Comparison of ENCODE assay signal across 1 cellular context in the genomic region with DNA sequence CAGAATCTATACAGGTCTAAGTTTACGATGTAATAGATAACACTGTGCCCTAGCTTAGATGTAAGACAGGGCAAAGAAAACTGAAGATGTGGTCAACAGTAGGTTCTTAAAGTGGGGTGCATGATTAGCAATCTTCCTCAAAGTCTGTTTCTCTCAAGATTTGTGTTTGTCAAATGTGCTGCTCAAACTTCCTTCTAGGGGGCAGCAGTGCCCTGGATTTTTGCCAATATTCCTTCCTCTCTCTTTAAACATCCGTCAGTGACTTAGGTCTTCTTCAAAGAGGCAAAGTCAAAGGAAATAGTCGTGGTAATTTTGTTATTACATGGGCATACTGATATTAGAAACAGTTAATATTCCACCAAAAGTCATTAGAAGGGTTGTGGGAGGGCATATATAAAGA.
TF ChIP-seq lines count a peak whose summit lies in the region.

No MANE protein-coding gene starts in this region.

TF ChIP-seq in K562, 482 proteins besides CTCF, POLR2A, EP300 and RAD21 (continued from another document):
- TF ChIP-seq, protein P1, sequence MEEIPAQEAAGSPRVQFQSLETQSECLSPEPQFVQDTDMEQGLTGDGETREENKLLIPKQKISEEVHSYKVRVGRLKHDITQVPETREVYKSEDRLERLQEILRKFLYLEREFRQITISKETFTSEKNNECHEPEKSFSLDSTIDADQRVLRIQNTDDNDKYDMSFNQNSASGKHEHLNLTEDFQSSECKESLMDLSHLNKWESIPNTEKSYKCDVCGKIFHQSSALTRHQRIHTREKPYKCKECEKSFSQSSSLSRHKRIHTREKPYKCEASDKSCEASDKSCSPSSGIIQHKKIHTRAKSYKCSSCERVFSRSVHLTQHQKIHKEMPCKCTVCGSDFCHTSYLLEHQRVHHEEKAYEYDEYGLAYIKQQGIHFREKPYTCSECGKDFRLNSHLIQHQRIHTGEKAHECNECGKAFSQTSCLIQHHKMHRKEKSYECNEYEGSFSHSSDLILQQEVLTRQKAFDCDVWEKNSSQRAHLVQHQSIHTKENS (CRISPR knock-in tag; IDR thresholded peaks at IDR 0.05): no peak
- TF ChIP-seq SAFB (IDR thresholded peaks at IDR 0.05; ENCODE audit: borderline replicate concordance, low read depth, low read length): no peak
